10 cellular contexts compared by ENCODE assay signal in genomic region chr1:2301607-2302291, GRCh38.
A peak's percentile ranks its signal among the peaks of the same experiment; 100 is the strongest.
DNase-seq lines count a peak whose midpoint lies in the region; ATAC-seq and TF ChIP-seq lines count a peak whose summit lies in the region.
"Had no signal": no experiment of that assay in that cellular context is flagged by ENCODE, and none has a peak within 500 bp of the region (broad histone marks: within the 10 kb centered on the region; RNA-seq: fewer than 3 reads in every experiment).

No MANE protein-coding gene starts in this region.

- peak overlapping the region in 1 of 2 experiments; percentile 22 for H3K18ac ChIP-seq in mesenchymal stem cell (ENCODE audit: low read depth in 1 of 2, low read length in 2 of 2)

- peaks cover 57% of the 10 kb centered on the region for H3K4me1 Mint-ChIP-seq in activated naive CD8-positive, alpha-beta T cell treated with anti-CD3 and anti-CD28 coated beads, Interleukin-2, amount 50 U/mL, for 24 hours
- no peaks in the 10 kb centered on the region for H3K4me1 Mint-ChIP-seq in endodermal cell

- no peaks in the 10 kb centered on the region for H3K9me3 Mint-ChIP-seq in activated naive CD8-positive, alpha-beta T cell treated with anti-CD3 and anti-CD28 coated beads, Interleukin-2, amount 50 U/mL, for 24 hours
- no peaks in the 10 kb centered on the region for H3K9me3 Mint-ChIP-seq in endodermal cell

- dilution Hi-C loops in mammary epithelial cell (cut with HindIII; ENCODE audit: low sequenced_read_pairs), result loop anchor here (5.0 kb wide), 5 partner anchors 34 to 101 kb away; no protein-coding TSS in a partner anchor

- 96% methylated on average over 11 of the region's 17 CpGs for WGBS in mammary epithelial cell (ENCODE audit: low coverage, missing lambda C conversion rate)
- 96% methylated on average over 17 of the region's 17 CpGs for WGBS in mesenchymal stem cell
- 60 to 89% methylated on average over 1 to 11 of the region's 17 CpGs for WGBS in transverse colon (ENCODE audit: low coverage in 1 of 2), 2 donors
- 94 to 97% methylated on average over 11 to 17 of the region's 17 CpGs for WGBS in endodermal cell (ENCODE audit: insufficient coverage in 1 of 2, insufficient read length in 1 of 2), 2 experiments

- BruUV-seq in mammary epithelial cell (replicated peaks; lab: Mats Ljungman, UMichigan), result no TSS peak

- H2BK5ac ChIP-seq in mesenchymal stem cell (ENCODE audit: low read depth, low read length, poor library complexity, severe bottlenecking), result no peak overlapping the region

- no peak for ATAC-seq in activated naive CD8-positive, alpha-beta T cell treated with anti-CD3 and anti-CD28 coated beads, Interleukin-2, amount 50 U/mL, for 24 hours
- ATAC-seq in GM21786 (IDR thresholded peaks at IDR 0.05; ENCODE audit: unreplicated experiment), result no peak

- peaks cover 25% of the 10 kb centered on the region for H3K79me1 ChIP-seq in mesenchymal stem cell (replicated peaks; ENCODE audit: low read length, poor library complexity, severe bottlenecking)

- H3K27ac ChIP-seq in breast epithelium (peak overlapping the region; percentile 61 to 86), mammary epithelial cell (ENCODE audit: insufficient read depth, low read depth, low read length) (no peak overlapping the region), mesenchymal stem cell (ENCODE audit: low read length, poor library complexity, severe bottlenecking) (no peak overlapping the region), transverse colon (peak overlapping the region; percentile 82 to 87 (median 85)), endodermal cell (ENCODE audit: low read depth, low read length) (no peak overlapping the region)

- H2AK5ac ChIP-seq in mesenchymal stem cell (ENCODE audit: low read length, severe bottlenecking), result no peak overlapping the region

- H3K27me3 ChIP-seq in breast epithelium, result no peaks in the 10 kb centered on the region
- H3K27me3 ChIP-seq in mammary epithelial cell (ENCODE audit: insufficient read depth, low read length), result no peaks in the 10 kb centered on the region
- H3K27me3 ChIP-seq in mesenchymal stem cell (ENCODE audit: control insufficient read depth in 1 of 2, insufficient read depth in 1 of 2, low read length in 2 of 2), result no peaks in the 10 kb centered on the region
- H3K27me3 ChIP-seq in transverse colon, result no peaks in the 10 kb centered on the region
- no peaks in the 10 kb centered on the region for H3K27me3 ChIP-seq in endodermal cell (ENCODE audit: control insufficient read depth, insufficient read depth, low read length, poor library complexity, severe bottlenecking)

- no peak overlapping the region for H3K4me2 ChIP-seq in mammary epithelial cell (ENCODE audit: insufficient read depth, low read depth, low read length)
- no peak overlapping the region for H3K4me2 ChIP-seq in mesenchymal stem cell (ENCODE audit: low read length, poor library complexity, severe bottlenecking)

- H3K36me3 ChIP-seq in breast epithelium (peaks cover 7% of the 10 kb centered on the region), mammary epithelial cell (ENCODE audit: insufficient read depth, low read length) (no peaks in the 10 kb centered on the region), mesenchymal stem cell (ENCODE audit: control insufficient read depth in 1 of 2, insufficient read depth in 2 of 2, low read depth in 1 of 2, low read length in 2 of 2) (peaks cover 28 to 81% of the 10 kb centered on the region in 2 experiments), transverse colon (peaks cover 0 to 29% (median 5%) of the 10 kb centered on the region in 4 donors), endodermal cell (ENCODE audit: control insufficient read depth, insufficient read depth, low read length) (peaks cover 15% of the 10 kb centered on the region)

- H3K4me1 ChIP-seq in breast epithelium (peaks cover 8 to 17% of the 10 kb centered on the region in 2 donors), mammary epithelial cell (ENCODE audit: insufficient read depth, low read length) (peaks cover 33% of the 10 kb centered on the region), mesenchymal stem cell (ENCODE audit: control insufficient read depth, insufficient read depth, low read depth, low read length) (peaks cover 22% of the 10 kb centered on the region), transverse colon (peaks cover 27 to 48% (median 36%) of the 10 kb centered on the region in 4 donors), endodermal cell (ENCODE audit: control insufficient read depth, insufficient read depth, low read length) (no peaks in the 10 kb centered on the region)

- H3K79me2 ChIP-seq in mammary epithelial cell (ENCODE audit: insufficient read depth, low read length), result peaks cover 76% of the 10 kb centered on the region

- H3K36me3 Mint-ChIP-seq in activated naive CD8-positive, alpha-beta T cell treated with anti-CD3 and anti-CD28 coated beads, Interleukin-2, amount 50 U/mL, for 24 hours (ENCODE audit: low read depth), result peaks cover under 1% of the 10 kb centered on the region
- H3K36me3 Mint-ChIP-seq in endodermal cell (ENCODE audit: low read depth), result peaks cover 24% of the 10 kb centered on the region

- H3K9ac ChIP-seq in mammary epithelial cell (ENCODE audit: insufficient read depth, low read length) (no peak overlapping the region), mesenchymal stem cell (ENCODE audit: low read length) (peak overlapping the region; percentile 71), endodermal cell (ENCODE audit: extremely low read depth, low read length, poor library complexity, severe bottlenecking) (no peak overlapping the region)

- H3K4ac ChIP-seq in mesenchymal stem cell (ENCODE audit: low read depth in 1 of 2, low read length in 2 of 2), result no peak overlapping the region

- no peak overlapping the region for H2AFZ ChIP-seq in mammary epithelial cell (ENCODE audit: low read depth, low read length)
- H2AFZ ChIP-seq in mesenchymal stem cell (ENCODE audit: low read depth, low read length), result no peak overlapping the region

- no peak for TF ChIP-seq EP300 in transverse colon (IDR thresholded peaks at IDR 0.05; ENCODE audit: low read depth)

- H3K4me3 ChIP-seq in breast epithelium (peak overlapping the region in 1 of 3 donors; percentile 51), mammary epithelial cell (replicated peaks in 1 of 3; ENCODE audit: insufficient read depth in 1 of 3, low read depth in 2 of 3, low read length in 3 of 3) (no peak overlapping the region), mesenchymal stem cell (ENCODE audit: insufficient read depth in 1 of 2, low read depth in 1 of 2, low read length in 2 of 2) (peak overlapping the region in 1 of 2 experiments; percentile 44), transverse colon (no peak overlapping the region), endodermal cell (ENCODE audit: low read length) (no peak overlapping the region)

- no peaks in the 10 kb centered on the region for H4K20me1 ChIP-seq in mammary epithelial cell (ENCODE audit: insufficient read depth, low read length)

- no peak overlapping the region for H3K14ac ChIP-seq in mesenchymal stem cell (ENCODE audit: low read length in 2 of 2)

- no peaks in the 10 kb centered on the region for H3K27me3 Mint-ChIP-seq in activated naive CD8-positive, alpha-beta T cell treated with anti-CD3 and anti-CD28 coated beads, Interleukin-2, amount 50 U/mL, for 24 hours
- H3K27me3 Mint-ChIP-seq in endodermal cell (ENCODE audit: insufficient read depth), result no peaks in the 10 kb centered on the region

- TF ChIP-seq CTCF in breast epithelium (IDR thresholded peaks at IDR 0.05) (no peak), mammary epithelial cell (conservative IDR thresholded peaks at IDR 0.05 in 1 of 2, IDR thresholded peaks at IDR 0.05 in 1 of 2; ENCODE audit: extremely low read depth in 1 of 2, insufficient read depth in 1 of 2, low read depth in 1 of 2, low read length in 2 of 2) (no peak), transverse colon (IDR thresholded peaks at IDR 0.05) (no peak), endodermal cell (conservative IDR thresholded peaks at IDR 0.05) (no peak)

- TF ChIP-seq POLR2A in breast epithelium (IDR thresholded peaks at IDR 0.05), result no peak
- TF ChIP-seq POLR2A in transverse colon (IDR thresholded peaks at IDR 0.05), result no peak

- H3K23ac ChIP-seq in mesenchymal stem cell (ENCODE audit: low read length in 2 of 2), result no peak overlapping the region

- CTCF ChIA-PET in mammary epithelial cell (lab: Charles Lee; ENCODE audit: low non-redundant PET), result no interaction called here

- H2BK120ac ChIP-seq in mesenchymal stem cell (ENCODE audit: low read depth, low read length), result no peak overlapping the region

- H3K9me3 ChIP-seq in breast epithelium, result no peaks in the 10 kb centered on the region
- no peaks in the 10 kb centered on the region for H3K9me3 ChIP-seq in mammary epithelial cell (replicated peaks; ENCODE audit: insufficient read depth, low read length)
- no peaks in the 10 kb centered on the region for H3K9me3 ChIP-seq in mesenchymal stem cell (ENCODE audit: control insufficient read depth, low read length)
- no peaks in the 10 kb centered on the region for H3K9me3 ChIP-seq in transverse colon
- H3K9me3 ChIP-seq in endodermal cell (ENCODE audit: control insufficient read depth, low read length), result no peaks in the 10 kb centered on the region

- in situ Hi-C loops in mammary epithelial cell (cut with MboI; ENCODE audit: low sequenced_read_pairs in 2 of 2), result no loop called here
- in situ Hi-C loops in transverse colon (cut with MboI; ENCODE audit: low pct_ligation_motif_present in 1 of 4, low pct_unique_long_range_greater_than_20kb in 1 of 4, low sequenced_read_pairs in 3 of 4), result loop anchor here in 2 of 4 donors (25.0 kb wide), 1 partner anchor 89 kb away; no protein-coding TSS in a partner anchor

- H3K4me3 Mint-ChIP-seq in activated naive CD8-positive, alpha-beta T cell treated with anti-CD3 and anti-CD28 coated beads, Interleukin-2, amount 50 U/mL, for 24 hours, result peak overlapping the region; percentile 77
- H3K4me3 Mint-ChIP-seq in endodermal cell, result no peak overlapping the region

- no peak overlapping the region for H4K91ac ChIP-seq in mesenchymal stem cell (ENCODE audit: low read length)

- peak overlapping the region; percentile 93 for H3K27ac Mint-ChIP-seq in activated naive CD8-positive, alpha-beta T cell treated with anti-CD3 and anti-CD28 coated beads, Interleukin-2, amount 50 U/mL, for 24 hours
- no peak overlapping the region for H3K27ac Mint-ChIP-seq in endodermal cell

- no peak overlapping the region for H2BK15ac ChIP-seq in mesenchymal stem cell (ENCODE audit: low read depth, poor library complexity, severe bottlenecking)

- DNase-seq in breast epithelium (ENCODE audit: low spot score in 2 of 2) (no peak), mammary epithelial cell (no peak), mesenchymal stem cell (no peak), transverse colon (no peak), kidney tubule cell (ENCODE audit: low spot score) (no peak), endodermal cell (no peak)
- peak; percentile 44 for DNase-seq in activated naive CD8-positive, alpha-beta T cell treated with anti-CD3 and anti-CD28 coated beads, Interleukin-2, amount 50 U/mL, for 24 hours
- DNase-seq: H7, NCI-H2081 had no signal

- intact Hi-C loops in breast epithelium (cut with DNase I; ENCODE audit: low total_unique reads), result loop anchor here (1.0 kb wide), 1 partner anchor 18 kb away; no protein-coding TSS in a partner anchor
- intact Hi-C loops in mammary epithelial cell (cut with micrococcal nuclease), result no loop called here
- intact Hi-C loops in transverse colon (cut with DNase I; ENCODE audit: low total_unique reads), result no loop called here

- no peak overlapping the region for H4K8ac ChIP-seq in mesenchymal stem cell (ENCODE audit: low read length)

- no peak overlapping the region for H2BK12ac ChIP-seq in mesenchymal stem cell (ENCODE audit: low read length in 2 of 2)

Comparison
In these comparisons a context has a peak if more than half of its experiments do, and no peak if none do; other contexts are left out.
1. H3K27ac ChIP-seq: peak in breast epithelium (2 of 2) and transverse colon (4 of 4); none in mammary epithelial cell (single experiment), mesenchymal stem cell (single experiment) and endodermal cell (single experiment).